In genomic region chr17:73309727-73310555, GRCh38 we compare ENCODE assay signal across 8 cellular contexts. TPM values are rescaled to one million over a fixed set of nuclear protein-coding genes. Genes with fewer than 3 reads are reported as not detected.
DNase-seq lines count a peak whose midpoint lies in the region; TF ChIP-seq lines count a peak whose summit lies in the region.

No MANE protein-coding gene starts in this region.

- DNase-seq in activated naive CD4-positive, alpha-beta T cell treated with anti-CD3 and anti-CD28 coated beads for 36 hours, result no peak
- no peak for DNase-seq in activated naive CD4-positive, alpha-beta T cell treated with Interleukin-2 at 50 U/mL for 16 hours
- DNase-seq in spleen (no peak), NCI-H1092 (lab: John Stamatoyannopoulos, UW) (no peak), NCI-H510A treated with DMSO at 0.1 percent for 48 hours (lab: John Stamatoyannopoulos, UW) (no peak)
- no peak for DNase-seq in effector CD4-positive, alpha-beta T cell

- H3K27ac ChIP-seq in iPS-18a (ENCODE audit: low read length) (peak overlapping the region; percentile 12), spleen (peak overlapping the region; percentile 5 to 95 (median 88))

- H3K27me3 Mint-ChIP-seq in activated naive CD4-positive, alpha-beta T cell treated with anti-CD3 and anti-CD28 coated beads for 36 hours (ENCODE audit: low read depth), result no peaks in the 10 kb centered on the region
- peaks cover under 1% of the 10 kb centered on the region for H3K27me3 Mint-ChIP-seq in activated naive CD8-positive, alpha-beta T cell

- peak overlapping the region; percentile 64 for H3K4me3 ChIP-seq in iPS-18a (ENCODE audit: low read length)
- H3K4me3 ChIP-seq in spleen, result peak overlapping the region; percentile 72 to 97 (median 87)

- H3K36me3 Mint-ChIP-seq in activated naive CD4-positive, alpha-beta T cell treated with anti-CD3 and anti-CD28 coated beads for 36 hours (ENCODE audit: low read depth), result no peaks in the 10 kb centered on the region
- H3K36me3 Mint-ChIP-seq in activated naive CD8-positive, alpha-beta T cell, result no peaks in the 10 kb centered on the region

- H3K27ac Mint-ChIP-seq in activated naive CD4-positive, alpha-beta T cell treated with anti-CD3 and anti-CD28 coated beads for 36 hours, result no peak overlapping the region
- H3K27ac Mint-ChIP-seq in activated naive CD8-positive, alpha-beta T cell, result peak overlapping the region; percentile 10

- H3K36me3 ChIP-seq in iPS-18a (ENCODE audit: control insufficient read depth, low read depth, low read length) (no peaks in the 10 kb centered on the region), spleen (no peaks in the 10 kb centered on the region)

- H3K27me3 ChIP-seq in iPS-18a (ENCODE audit: control insufficient read depth, insufficient read depth, low read length) (peaks cover 18% of the 10 kb centered on the region), spleen (replicated peaks in 1 of 7) (peaks cover 0 to 20% (median 0%) of the 10 kb centered on the region in 7 donors)

- CTCF ChIA-PET in activated naive CD4-positive, alpha-beta T cell treated with anti-CD3 and anti-CD28 coated beads for 36 hours (lab: Charles Lee), result interaction anchor here (0.7 to 1.4 kb wide), 2 partner anchors 12 to 21 kb away, joined by 4 read pairs; no protein-coding TSS in a partner anchor

- no peak for TF ChIP-seq CTCF in spleen (IDR thresholded peaks at IDR 0.05 in 8 of 11, conservative IDR thresholded peaks at IDR 0.05 in 3 of 11)

- peaks cover 10% of the 10 kb centered on the region for H3K4me1 Mint-ChIP-seq in activated naive CD4-positive, alpha-beta T cell treated with anti-CD3 and anti-CD28 coated beads for 36 hours (ENCODE audit: low read depth)
- peaks cover 13% of the 10 kb centered on the region for H3K4me1 Mint-ChIP-seq in activated naive CD8-positive, alpha-beta T cell (ENCODE audit: low read depth)

- intact Hi-C loops in activated naive CD4-positive, alpha-beta T cell treated with anti-CD3 and anti-CD28 coated beads for 36 hours (cut with micrococcal nuclease), result loop anchor here (2.0 to 5.0 kb wide), 2 partner anchors 53 to 583 kb away; no protein-coding TSS in a partner anchor
- intact Hi-C loops in spleen (cut with DNase I; ENCODE audit: low total_unique reads), result no loop called here

- 21 to 32% (median 25%) methylated on average over 17 to 19 of the region's 19 CpGs for WGBS in spleen, 5 donors

- peak overlapping the region; percentile 63 for H3K4me3 Mint-ChIP-seq in activated naive CD4-positive, alpha-beta T cell treated with anti-CD3 and anti-CD28 coated beads for 36 hours
- peak overlapping the region; percentile 85 for H3K4me3 Mint-ChIP-seq in activated naive CD8-positive, alpha-beta T cell

- H3K9me3 Mint-ChIP-seq in activated naive CD4-positive, alpha-beta T cell treated with anti-CD3 and anti-CD28 coated beads for 36 hours, result no peaks in the 10 kb centered on the region
- H3K9me3 Mint-ChIP-seq in activated naive CD8-positive, alpha-beta T cell (ENCODE audit: low read depth), result no peaks in the 10 kb centered on the region

- no peak for TF ChIP-seq POLR2A in spleen (IDR thresholded peaks at IDR 0.05)

- H3K4me1 ChIP-seq in iPS-18a (ENCODE audit: control insufficient read depth, low read depth, low read length) (peaks cover 28% of the 10 kb centered on the region), spleen (peaks cover 16 to 77% (median 55%) of the 10 kb centered on the region in 6 donors)

- peak overlapping the region; percentile 53 for H3K9ac ChIP-seq in iPS-18a (ENCODE audit: low read length)

- H3K9me3 ChIP-seq in iPS-18a (ENCODE audit: control insufficient read depth, low read depth, low read length), result no peaks in the 10 kb centered on the region
- H3K9me3 ChIP-seq in spleen, result no peaks in the 10 kb centered on the region

RNA-seq across cellular contexts. Expression of gene CDC42EP4, which starts 1.9 kb away (rescaled TPM):
- 1 to 10 TPM; 1.7 to 2.1 TPM for total RNA-seq in activated naive CD4-positive, alpha-beta T cell treated with anti-CD3 and anti-CD28 coated beads for 36 hours
- 10 to 100 TPM; 31.9 to 69.6 (median 50.1) TPM for total RNA-seq in spleen
- polyA plus RNA-seq in spleen, result 10 to 100 TPM in 2 of 3 donors, 1 to 10 TPM in 1; 7.9 to 14.0 (median 13.9) TPM

RNA-seq across cellular contexts. Expression of gene CPSF4L, which starts 48.3 kb away (rescaled TPM):
- not detected for total RNA-seq in activated naive CD4-positive, alpha-beta T cell treated with anti-CD3 and anti-CD28 coated beads for 36 hours
- not detected for total RNA-seq in spleen
- polyA plus RNA-seq in spleen, result not detected

Comparison
In these comparisons a context has a peak if more than half of its experiments do, and no peak if none do; other contexts are left out.
1. RNA of gene CDC42EP4, which starts 1.9 kb away (total RNA-seq): 31.9 to 69.6 TPM in spleen; 1.7 to 2.1 TPM in activated naive CD4-positive, alpha-beta T cell treated with anti-CD3 and anti-CD28 coated beads for 36 hours; every median in the first group is over 10 times any median in the second.